Comparison of ENCODE assay signal across 20 cellular contexts in the genomic region with DNA sequence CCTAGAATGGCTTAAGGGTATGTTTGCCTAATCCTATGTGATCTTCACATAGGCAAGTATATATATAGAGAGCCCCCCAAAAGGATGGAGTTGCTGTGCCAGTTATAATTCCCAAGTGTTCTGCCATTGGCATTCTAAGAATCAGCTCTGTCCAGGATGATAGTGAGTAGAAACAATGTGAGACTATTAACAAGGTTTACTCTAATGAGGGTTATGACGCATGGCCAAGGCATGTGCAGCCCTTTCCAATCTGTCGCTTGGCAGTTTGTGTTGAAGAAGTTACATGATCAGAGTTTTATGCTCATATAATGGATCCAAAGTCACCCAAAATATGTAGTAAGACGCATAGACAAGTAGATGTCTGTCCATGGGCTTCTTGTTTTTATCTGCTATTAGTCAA. TPM values are rescaled to one million over a fixed set of nuclear protein-coding genes. Genes with fewer than 3 reads are reported as not detected.
DNase-seq lines count a peak whose midpoint lies in the region; ATAC-seq and TF ChIP-seq lines count a peak whose summit lies in the region.
"Had no signal": no experiment of that assay in that cellular context is flagged by ENCODE, and none has a peak within 500 bp of the region (broad histone marks: within the 10 kb centered on the region; RNA-seq: fewer than 3 reads in every experiment).

No MANE protein-coding gene starts in this region.

- no peak overlapping the region for H3K4me2 ChIP-seq in mammary epithelial cell (ENCODE audit: insufficient read depth, low read depth, low read length)
- H3K4me2 ChIP-seq: BLaER1, GM23338 had no signal

- no peak overlapping the region for H3K27ac ChIP-seq in mammary epithelial cell (ENCODE audit: insufficient read depth, low read depth, low read length)
- peak overlapping the region; percentile 67 for H3K27ac ChIP-seq in psoas muscle
- H3K27ac ChIP-seq: 22Rv1, BLaER1 had no signal

- ATAC-seq in psoas muscle, result peak in 3 of 4 donors; percentile 33 to 51 (median 48)
- peak; percentile 31 for ATAC-seq in stimulated activated memory B cell treated with anti-CD40 and anti-IgM and Interleukin-4, amounts not matched to agents 10 μg/mL and 1 μg/mL and 100 μg/mL, for 72 hours
- ATAC-seq: GM23338 had no signal

- POLR2A ChIA-PET in MCF 10A (lab: Yijun Ruan, JAX), result no interaction called here

- H3K36me3 Mint-ChIP-seq in MCF 10A (ENCODE audit: insufficient read depth, unreplicated experiment), result peaks cover 71% of the 10 kb centered on the region
- no peaks in the 10 kb centered on the region for H3K36me3 Mint-ChIP-seq in stimulated activated memory B cell treated with anti-CD40 and anti-IgM and Interleukin-4, amounts not matched to agents 10 μg/mL and 1 μg/mL and 100 μg/mL, for 72 hours
- H3K36me3 Mint-ChIP-seq: CD14-positive monocyte; CD4-positive, alpha-beta memory T cell had no signal

- dilution Hi-C loops in mammary epithelial cell (cut with HindIII; ENCODE audit: low sequenced_read_pairs), result no loop called here

- WGBS in mammary epithelial cell (ENCODE audit: low coverage, missing lambda C conversion rate), result 69% methylated on average over 3 of the region's 3 CpGs
- WGBS in psoas muscle, 3 donors, result 56 to 70% (median 67%) methylated on average over 3 of the region's 3 CpGs

- DNase-seq in MCF 10A (ENCODE audit: unreplicated experiment) (no peak), mammary epithelial cell (no peak), MG63 (peak; percentile 24), psoas muscle (no peak), NCI-H1417 (lab: John Stamatoyannopoulos, UW) (no peak), NAMALWA (ENCODE audit: low spot score) (no peak)
- DNase-seq in stimulated activated CD4-positive, alpha-beta T cell treated with anti-CD3 and anti-CD28 coated beads, Interleukin-2, amount 100 ng/mL, for 24 hours, result no peak
- DNase-seq: CD4-positive, alpha-beta memory T cell; DMS153; DMS79; GDM1; HCEC 1CT had no signal

- no peaks in the 10 kb centered on the region for H3K27me3 ChIP-seq in mammary epithelial cell (ENCODE audit: insufficient read depth, low read length)
- H3K27me3 ChIP-seq in MG63, result no peaks in the 10 kb centered on the region
- no peaks in the 10 kb centered on the region for H3K27me3 ChIP-seq in psoas muscle (ENCODE audit: insufficient read depth in 3 of 3, low read length in 2 of 3)
- H3K27me3 ChIP-seq: BLaER1 had no signal

- no peaks in the 10 kb centered on the region for H3K9me3 ChIP-seq in mammary epithelial cell (replicated peaks; ENCODE audit: insufficient read depth, low read length)
- no peaks in the 10 kb centered on the region; the same call in 1 of the 2 replicates for H3K9me3 ChIP-seq in MG63
- no peaks in the 10 kb centered on the region for H3K9me3 ChIP-seq in psoas muscle
- H3K9me3 ChIP-seq: BLaER1 had no signal

- H3K4me3 ChIP-seq in mammary epithelial cell (replicated peaks in 1 of 3; ENCODE audit: insufficient read depth in 1 of 3, low read depth in 2 of 3, low read length in 3 of 3) (no peak overlapping the region), MG63 (no peak overlapping the region), psoas muscle (no peak overlapping the region)
- H3K4me3 ChIP-seq: BLaER1, GM23338 had no signal

- H3K79me2 ChIP-seq in mammary epithelial cell (ENCODE audit: insufficient read depth, low read length), result no peaks in the 10 kb centered on the region

- no peaks in the 10 kb centered on the region for H3K9me3 Mint-ChIP-seq in MCF 10A (ENCODE audit: unreplicated experiment)
- H3K9me3 Mint-ChIP-seq in stimulated activated memory B cell treated with anti-CD40 and anti-IgM and Interleukin-4, amounts not matched to agents 10 μg/mL and 1 μg/mL and 100 μg/mL, for 72 hours, result no peaks in the 10 kb centered on the region
- H3K9me3 Mint-ChIP-seq: CD4-positive, alpha-beta memory T cell; GM23338 had no signal

- H4K20me1 ChIP-seq in mammary epithelial cell (ENCODE audit: insufficient read depth, low read length), result no peaks in the 10 kb centered on the region
- H4K20me1 ChIP-seq: BLaER1 had no signal

- no peak overlapping the region for H3K4me3 Mint-ChIP-seq in MCF 10A (ENCODE audit: unreplicated experiment)
- H3K4me3 Mint-ChIP-seq in stimulated activated memory B cell treated with anti-CD40 and anti-IgM and Interleukin-4, amounts not matched to agents 10 μg/mL and 1 μg/mL and 100 μg/mL, for 72 hours, result no peak overlapping the region
- H3K4me3 Mint-ChIP-seq: CD14-positive monocyte; CD4-positive, alpha-beta memory T cell; GM23338 had no signal

- H3K36me3 ChIP-seq in mammary epithelial cell (ENCODE audit: insufficient read depth, low read length) (no peaks in the 10 kb centered on the region), MG63 (no peaks in the 10 kb centered on the region), psoas muscle (ENCODE audit: insufficient read depth in 1 of 2, low read depth in 1 of 2) (no peaks in the 10 kb centered on the region)
- H3K36me3 ChIP-seq: BLaER1 had no signal

- no peaks in the 10 kb centered on the region for H3K4me1 Mint-ChIP-seq in MCF 10A (ENCODE audit: insufficient read depth, unreplicated experiment)
- no peaks in the 10 kb centered on the region for H3K4me1 Mint-ChIP-seq in stimulated activated memory B cell treated with anti-CD40 and anti-IgM and Interleukin-4, amounts not matched to agents 10 μg/mL and 1 μg/mL and 100 μg/mL, for 72 hours
- H3K4me1 Mint-ChIP-seq: CD14-positive monocyte; CD4-positive, alpha-beta memory T cell; GM23338 had no signal

- CTCF ChIA-PET in MCF 10A (lab: Yijun Ruan, JAX) (no interaction called here), mammary epithelial cell (lab: Charles Lee; ENCODE audit: low non-redundant PET) (no interaction called here)

- in situ Hi-C loops in mammary epithelial cell (cut with MboI; ENCODE audit: low sequenced_read_pairs in 2 of 2), result no loop called here

- no peak for TF ChIP-seq CTCF in MCF 10A (IDR thresholded peaks at IDR 0.05; ENCODE audit: unreplicated experiment)
- no peak for TF ChIP-seq CTCF in mammary epithelial cell (conservative IDR thresholded peaks at IDR 0.05 in 1 of 2, IDR thresholded peaks at IDR 0.05 in 1 of 2; ENCODE audit: extremely low read depth in 1 of 2, insufficient read depth in 1 of 2, low read depth in 1 of 2, low read length in 2 of 2)
- TF ChIP-seq CTCF in psoas muscle (IDR thresholded peaks at IDR 0.05), result no peak

- H3K4me1 ChIP-seq in mammary epithelial cell (ENCODE audit: insufficient read depth, low read length) (no peaks in the 10 kb centered on the region), psoas muscle (peaks cover 26% of the 10 kb centered on the region)
- H3K4me1 ChIP-seq: BLaER1 had no signal

- intact Hi-C loops in MCF 10A (cut with micrococcal nuclease), result no loop called here
- intact Hi-C loops in mammary epithelial cell (cut with micrococcal nuclease), result no loop called here
- intact Hi-C loops in psoas muscle (cut with DNase I), result no loop called here

- no peak overlapping the region for H2AFZ ChIP-seq in mammary epithelial cell (ENCODE audit: low read depth, low read length)
- H2AFZ ChIP-seq: GM23338 had no signal

- no peaks in the 10 kb centered on the region for H3K27me3 Mint-ChIP-seq in MCF 10A (ENCODE audit: insufficient read depth, unreplicated experiment)
- H3K27me3 Mint-ChIP-seq in stimulated activated memory B cell treated with anti-CD40 and anti-IgM and Interleukin-4, amounts not matched to agents 10 μg/mL and 1 μg/mL and 100 μg/mL, for 72 hours, result no peaks in the 10 kb centered on the region

- peak overlapping the region; percentile 27 for H3K27ac Mint-ChIP-seq in MCF 10A (ENCODE audit: low read depth, unreplicated experiment)
- no peak overlapping the region for H3K27ac Mint-ChIP-seq in stimulated activated memory B cell treated with anti-CD40 and anti-IgM and Interleukin-4, amounts not matched to agents 10 μg/mL and 1 μg/mL and 100 μg/mL, for 72 hours
- H3K27ac Mint-ChIP-seq: CD14-positive monocyte; CD4-positive, alpha-beta memory T cell; GM23338 had no signal

- BruUV-seq in MCF 10A (replicated peaks; lab: Mats Ljungman, UMichigan) (no TSS peak), mammary epithelial cell (replicated peaks; lab: Mats Ljungman, UMichigan) (no TSS peak)

- H3K9ac ChIP-seq in mammary epithelial cell (ENCODE audit: insufficient read depth, low read length), result no peak overlapping the region
- H3K9ac ChIP-seq: BLaER1 had no signal

RNA-seq across cellular contexts. Expression of a gene that starts 33.6 kb away (rescaled TPM):
- total RNA-seq in MCF 10A (2022) (not detected in 2 replicates), mammary epithelial cell (not detected), psoas muscle (100 to 1,000 TPM in 1 of 4 donors, 10 to 100 TPM in 3; 60.2 to 108 (median 83.4) TPM)
- polyA plus RNA-seq in mammary epithelial cell (not detected), psoas muscle (10 to 100 TPM; 13.1 to 88.1 (median 27.4) TPM)
- polyA minus RNA-seq in mammary epithelial cell, result not detected
- not detected in 2 replicates for total RNA-seq in MG63 (2014; rRNA removed; shearing (Covaris generic); ENCODE audit: low replicate concordance)
- total RNA-seq: A673; CD4-positive, alpha-beta memory T cell; GM23338; HT-29 had no signal
- polyA plus RNA-seq: AG04450; CD14-positive monocyte; CD4-positive, alpha-beta memory T cell; GM23338 had no signal

Comparison
In these comparisons a context has a peak if more than half of its experiments do, and no peak if none do; other contexts are left out.
1. RNA of a gene that starts 33.6 kb away (total RNA-seq): 60.2 to 108 TPM in psoas muscle; not detected in MG63, not detected in MCF 10A and not detected in mammary epithelial cell; every median in the first group is over 10 times any median in the second.